Comparison of ENCODE assay signal across 18 cellular contexts in the genomic region with DNA sequence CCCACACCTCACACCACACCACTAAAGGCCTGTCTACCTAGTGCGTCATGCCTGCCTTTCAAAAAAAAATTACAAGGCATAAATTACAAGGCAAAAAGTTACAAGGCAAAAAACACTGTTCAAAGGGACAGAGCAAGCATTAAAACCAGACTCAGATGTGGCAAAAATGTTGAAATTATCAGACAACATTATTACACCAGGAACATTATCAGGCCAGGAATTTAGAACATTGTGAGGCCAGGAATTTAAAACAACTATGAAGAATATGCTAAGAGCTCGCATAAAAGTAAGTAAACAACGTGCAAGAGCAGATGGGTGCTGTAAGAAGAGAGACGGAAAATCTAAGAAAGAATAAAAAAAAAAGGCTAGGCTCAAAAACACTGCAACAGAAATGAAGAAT. TPM values are rescaled to one million over a fixed set of nuclear protein-coding genes. Genes with fewer than 3 reads are reported as not detected.
"Had no signal": no experiment of that assay in that cellular context is flagged by ENCODE, and none has a peak within 500 bp of the region (broad histone marks: within the 10 kb centered on the region; RNA-seq: fewer than 3 reads in every experiment).

No MANE protein-coding gene starts in this region.

- H3K27me3 ChIP-seq: heart left ventricle, neural progenitor cell, tibial artery had no signal

- H2AFZ ChIP-seq: neural progenitor cell had no signal

- H3K4me1 Mint-ChIP-seq: neural progenitor cell had no signal

- DNase-seq: activated CD4-positive, alpha-beta T cell treated with anti-CD3 and anti-CD28 coated beads, Interleukin-2, amount 50 U/mL, for 4 hours; activated CD4-positive, CD25-positive, alpha-beta regulatory T cell treated with anti-CD3 and anti-CD28 coated beads, Interleukin-2, amount 50 U/mL, for 72 hours; activated gamma-delta T cell; activated naive CD8-positive, alpha-beta T cell treated with anti-CD3 and anti-CD28 coated beads, Interleukin-2, amount 50 U/mL, for 24 hours; activated T-cell treated with anti-CD3 and anti-CD28 coated beads, Interleukin-2, amount 50 U/mL, for 24 hours; caudate nucleus; erythroblast; heart left ventricle; left ventricle myocardium superior; T-helper 17 cell; tibial artery had no signal

- H3K79me2 ChIP-seq: parathyroid adenoma had no signal

- H3K27me3 Mint-ChIP-seq: activated naive CD8-positive, alpha-beta T cell treated with anti-CD3 and anti-CD28 coated beads, Interleukin-2, amount 50 U/mL, for 24 hours; activated T-cell treated with anti-CD3 and anti-CD28 coated beads, Interleukin-2, amount 50 U/mL, for 24 hours; dendritic cell treated with granulocyte-macrophage colony-stimulating factor and Interleukin-4, amounts not matched to agents 40 ng/mL and 50 ng/mL, for 4 days; T-helper 17 cell had no signal

- ATAC-seq: activated naive CD8-positive, alpha-beta T cell treated with anti-CD3 and anti-CD28 coated beads, Interleukin-2, amount 50 U/mL, for 24 hours; heart left ventricle; left ventricle myocardium superior; T-helper 17 cell had no signal

- H3K27ac Mint-ChIP-seq: activated naive CD8-positive, alpha-beta T cell treated with anti-CD3 and anti-CD28 coated beads, Interleukin-2, amount 50 U/mL, for 24 hours; activated T-cell treated with anti-CD3 and anti-CD28 coated beads, Interleukin-2, amount 50 U/mL, for 24 hours; dendritic cell treated with granulocyte-macrophage colony-stimulating factor and Interleukin-4, amounts not matched to agents 40 ng/mL and 50 ng/mL, for 4 days; neural progenitor cell; T-helper 17 cell had no signal

- H3K27ac ChIP-seq: heart left ventricle, neural progenitor cell, parathyroid adenoma, tibial artery had no signal

- H3K4me3 ChIP-seq: heart left ventricle, neural progenitor cell, skin epidermis, tibial artery had no signal

- H3K9me3 ChIP-seq: heart left ventricle, tibial artery had no signal

- H3K9me3 Mint-ChIP-seq: activated naive CD8-positive, alpha-beta T cell treated with anti-CD3 and anti-CD28 coated beads, Interleukin-2, amount 50 U/mL, for 24 hours; activated T-cell treated with anti-CD3 and anti-CD28 coated beads, Interleukin-2, amount 50 U/mL, for 24 hours; dendritic cell treated with granulocyte-macrophage colony-stimulating factor and Interleukin-4, amounts not matched to agents 40 ng/mL and 50 ng/mL, for 4 days; neural progenitor cell had no signal

- H3K9ac ChIP-seq: neural progenitor cell, parathyroid adenoma had no signal

- H3K36me3 Mint-ChIP-seq: neural progenitor cell had no signal

- H3K4me1 ChIP-seq: heart left ventricle, neural progenitor cell, tibial artery had no signal

- H3K36me3 ChIP-seq: heart left ventricle, neural progenitor cell had no signal

- H3K4me2 ChIP-seq: neural progenitor cell had no signal

- H3K4me3 Mint-ChIP-seq: activated naive CD8-positive, alpha-beta T cell treated with anti-CD3 and anti-CD28 coated beads, Interleukin-2, amount 50 U/mL, for 24 hours; activated T-cell treated with anti-CD3 and anti-CD28 coated beads, Interleukin-2, amount 50 U/mL, for 24 hours; dendritic cell treated with granulocyte-macrophage colony-stimulating factor and Interleukin-4, amounts not matched to agents 40 ng/mL and 50 ng/mL, for 4 days; neural progenitor cell; T-helper 17 cell had no signal

RNA-seq across cellular contexts. Expression of gene MLANA, which starts 18.2 kb away (rescaled TPM):
- total RNA-seq: frontal cortex, heart left ventricle, left ventricle myocardium superior, mesenteric fat pad, T-helper 17 cell had no signal
- polyA plus RNA-seq: heart left ventricle, keratinocyte had no signal
